ENCODE assay signal across 9 cellular contexts in the genomic region with DNA sequence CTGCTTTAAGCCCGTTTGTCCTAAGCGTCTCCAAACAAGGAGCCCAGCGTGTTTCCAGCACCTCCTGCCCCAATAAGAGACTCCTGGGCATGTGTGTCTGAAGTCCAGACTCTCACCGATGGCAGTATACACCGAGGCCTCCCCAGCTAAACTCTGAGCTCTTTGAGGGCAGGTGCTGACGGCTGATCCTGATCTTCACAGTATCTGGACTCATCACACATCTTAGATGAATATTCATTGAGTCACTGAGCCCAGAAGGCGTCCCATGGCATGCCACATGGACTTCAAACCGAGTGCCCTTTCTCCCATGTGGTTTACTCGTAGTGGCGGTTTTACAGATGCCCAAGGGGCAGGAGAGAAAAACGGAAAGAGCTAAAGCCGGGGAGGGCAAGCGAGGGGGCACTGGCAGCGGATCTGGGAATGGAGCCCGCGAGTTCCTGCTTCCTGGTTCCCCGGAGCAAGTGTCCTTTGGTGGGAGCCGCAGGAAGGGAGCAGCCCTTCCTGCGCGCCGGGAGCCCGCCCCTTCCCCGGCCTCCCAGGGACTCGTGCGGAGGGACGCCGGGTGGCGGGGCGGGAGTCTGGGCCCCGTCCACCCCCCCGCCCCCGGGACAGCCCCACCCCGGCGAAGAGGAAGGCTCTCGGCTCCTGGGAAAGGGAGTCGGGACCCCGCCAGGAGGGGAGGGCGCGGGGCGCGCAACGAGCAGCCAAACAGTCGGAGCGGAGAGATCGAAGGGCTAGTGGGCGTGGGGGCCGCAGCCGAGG. TPM values are rescaled to one million over a fixed set of nuclear protein-coding genes. Genes with fewer than 3 reads are reported as not detected.
DNase-seq lines count a peak whose midpoint lies in the region; ATAC-seq, FAIRE-seq and TF ChIP-seq lines count a peak whose summit lies in the region.
"Had no signal": no experiment of that assay in that cellular context is flagged by ENCODE, and none has a peak within 500 bp of the region (broad histone marks: within the 10 kb centered on the region; RNA-seq: fewer than 3 reads in every experiment).

No MANE protein-coding gene starts in this region.

- intact Hi-C loops in pancreas (cut with DNase I), result no loop called here

- peak overlapping the region; percentile 98 for H3K27ac Mint-ChIP-seq in WTC11

- H3K4me1 ChIP-seq in MM.1S (ENCODE audit: low read length) (no peaks in the 10 kb centered on the region), pancreas (peaks cover 0 to 25% (median 7%) of the 10 kb centered on the region in 3 donors)

- no peaks in the 10 kb centered on the region for H3K9me2 ChIP-seq in MM.1S (replicated peaks; ENCODE audit: insufficient read depth, low read length)

- peak overlapping the region; percentile 31; the same call in 1 of the 2 replicates for H3K4me2 ChIP-seq in MM.1S (ENCODE audit: low read depth, low read length)

- peak overlapping the region; percentile 91 for H3K4me3 Mint-ChIP-seq in WTC11

- peaks cover 45% of the 10 kb centered on the region for H3K4me1 Mint-ChIP-seq in WTC11

- no peaks in the 10 kb centered on the region; the same call in 1 of the 2 replicates for H3K27me3 Mint-ChIP-seq in WTC11 (ENCODE audit: low read depth)

- H3K27ac ChIP-seq in MM.1S (ENCODE audit: low read length), result no peak overlapping the region
- peak overlapping the region; percentile 47 to 87 (median 78) for H3K27ac ChIP-seq in pancreas

- CTCF ChIA-PET in WTC11 (lab: Charles Lee), result interaction anchor here (0.6 to 2.0 kb wide), 9 partner anchors 9 to 112 kb away, joined by 3 to 6 read pairs (median 4); a partner anchor contains a TSS

- H3K9me3 ChIP-seq in MM.1S (replicated peaks; ENCODE audit: insufficient read depth, low read length), result no peaks in the 10 kb centered on the region
- H3K9me3 ChIP-seq in pancreas, result no peaks in the 10 kb centered on the region

- 0 out of 2 replicates have a peak, but pooled peaks cover 4% of the 10 kb centered on the region for H3K79me2 ChIP-seq in MM.1S (ENCODE audit: low read length)

- peak overlapping the region; percentile 38 for H3K4me3 ChIP-seq in MM.1S (ENCODE audit: low read length)
- peak overlapping the region; percentile 22 to 70 (median 50) for H3K4me3 ChIP-seq in pancreas

- TF ChIP-seq CTCF in MM.1S (IDR thresholded peaks at IDR 0.05; ENCODE audit: low read length), result no peak
- no peak for TF ChIP-seq CTCF in WTC11 (IDR thresholded peaks at IDR 0.05)
- TF ChIP-seq CTCF in pancreas (IDR thresholded peaks at IDR 0.05), result no peak

- ATAC-seq in WTC11 (peak; percentile 2), pancreas (peak; percentile 76 to 86 (median 80)), HG02884 (IDR thresholded peaks at IDR 0.05; ENCODE audit: unreplicated experiment) (no peak)
- ATAC-seq in activated CD4-positive, CD25-positive, alpha-beta regulatory T cell treated with anti-CD3 and anti-CD28 coated beads, Interleukin-2, amount 50 U/mL, for 24 hours, result no peak

- FAIRE-seq in pancreas (lab: Jason Lieb, UNC), result no peak
- FAIRE-seq: frontal cortex had no signal

- no peaks in the 10 kb centered on the region for H3K9me3 Mint-ChIP-seq in WTC11

- DNase-seq in NCI-H524 (lab: John Stamatoyannopoulos, UW), result peak; percentile 39 to 67
- DNase-seq in NCI-H524 treated with DMSO at 0.1 percent for 48 hours (lab: John Stamatoyannopoulos, UW), result no peak
- peak; percentile 19 for DNase-seq in MM.1S
- no peak for DNase-seq in WTC11 (ENCODE audit: low spot score)
- peak; percentile 22 for DNase-seq in germinal center (ENCODE audit: low spot score)
- DNase-seq in pancreas, result peak; percentile 77 to 86 (median 82)

- H3K27me3 ChIP-seq in MM.1S (replicated peaks; ENCODE audit: insufficient read depth, low read length) (peaks cover 7% of the 10 kb centered on the region), pancreas (no peaks in the 10 kb centered on the region)

- no peaks in the 10 kb centered on the region for H3K36me3 Mint-ChIP-seq in WTC11

- no peaks in the 10 kb centered on the region for H3F3A ChIP-seq in MM.1S (ENCODE audit: insufficient read depth, low read length)

- no peaks in the 10 kb centered on the region for H4K20me1 ChIP-seq in MM.1S (ENCODE audit: insufficient read depth, low read length)

- no peaks in the 10 kb centered on the region for H3K36me3 ChIP-seq in MM.1S (replicated peaks; ENCODE audit: insufficient read depth, low read length)
- H3K36me3 ChIP-seq in pancreas, result no peaks in the 10 kb centered on the region

- H3K9ac ChIP-seq in MM.1S (ENCODE audit: low read length), result no peak overlapping the region

- POLR2A ChIA-PET in WTC11 (lab: Charles Lee), result interaction anchor here (0.8 to 1.0 kb wide), 2 partner anchors 9 to 74 kb away, joined by 3 read pairs; no protein-coding TSS in a partner anchor

- peak overlapping the region; percentile 78 for H2AFZ ChIP-seq in MM.1S (ENCODE audit: low read length)

- WGBS in pancreas, 2 donors, result 1% methylated on average over 24 to 48 of the region's 48 CpGs

TF ChIP-seq in WTC11, 78 proteins besides CTCF, POLR2A, EP300 and RAD21:
- TF ChIP-seq ZNF423 (CRISPR knock-in tag; IDR thresholded peaks at IDR 0.05) (0 out of 2 replicates have a peak, but pooled peaks have one; percentile 26), SMAD3 (CRISPR knock-in tag; IDR thresholded peaks at IDR 0.05; ENCODE audit: borderline replicate concordance) (no peak), ETV6 (CRISPR knock-in tag; IDR thresholded peaks at IDR 0.05) (peak; percentile 49; the same call in 1 of the 2 replicates), ELF4 (CRISPR knock-in tag; IDR thresholded peaks at IDR 0.05; ENCODE audit: low read depth) (no peak)
- TF ChIP-seq, protein P1, sequence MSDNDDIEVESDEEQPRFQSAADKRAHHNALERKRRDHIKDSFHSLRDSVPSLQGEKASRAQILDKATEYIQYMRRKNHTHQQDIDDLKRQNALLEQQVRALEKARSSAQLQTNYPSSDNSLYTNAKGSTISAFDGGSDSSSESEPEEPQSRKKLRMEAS (CRISPR knock-in tag; IDR thresholded peaks at IDR 0.05), result peak; percentile 68; the same call in 1 of the 2 replicates
- TF ChIP-seq, protein P2, sequence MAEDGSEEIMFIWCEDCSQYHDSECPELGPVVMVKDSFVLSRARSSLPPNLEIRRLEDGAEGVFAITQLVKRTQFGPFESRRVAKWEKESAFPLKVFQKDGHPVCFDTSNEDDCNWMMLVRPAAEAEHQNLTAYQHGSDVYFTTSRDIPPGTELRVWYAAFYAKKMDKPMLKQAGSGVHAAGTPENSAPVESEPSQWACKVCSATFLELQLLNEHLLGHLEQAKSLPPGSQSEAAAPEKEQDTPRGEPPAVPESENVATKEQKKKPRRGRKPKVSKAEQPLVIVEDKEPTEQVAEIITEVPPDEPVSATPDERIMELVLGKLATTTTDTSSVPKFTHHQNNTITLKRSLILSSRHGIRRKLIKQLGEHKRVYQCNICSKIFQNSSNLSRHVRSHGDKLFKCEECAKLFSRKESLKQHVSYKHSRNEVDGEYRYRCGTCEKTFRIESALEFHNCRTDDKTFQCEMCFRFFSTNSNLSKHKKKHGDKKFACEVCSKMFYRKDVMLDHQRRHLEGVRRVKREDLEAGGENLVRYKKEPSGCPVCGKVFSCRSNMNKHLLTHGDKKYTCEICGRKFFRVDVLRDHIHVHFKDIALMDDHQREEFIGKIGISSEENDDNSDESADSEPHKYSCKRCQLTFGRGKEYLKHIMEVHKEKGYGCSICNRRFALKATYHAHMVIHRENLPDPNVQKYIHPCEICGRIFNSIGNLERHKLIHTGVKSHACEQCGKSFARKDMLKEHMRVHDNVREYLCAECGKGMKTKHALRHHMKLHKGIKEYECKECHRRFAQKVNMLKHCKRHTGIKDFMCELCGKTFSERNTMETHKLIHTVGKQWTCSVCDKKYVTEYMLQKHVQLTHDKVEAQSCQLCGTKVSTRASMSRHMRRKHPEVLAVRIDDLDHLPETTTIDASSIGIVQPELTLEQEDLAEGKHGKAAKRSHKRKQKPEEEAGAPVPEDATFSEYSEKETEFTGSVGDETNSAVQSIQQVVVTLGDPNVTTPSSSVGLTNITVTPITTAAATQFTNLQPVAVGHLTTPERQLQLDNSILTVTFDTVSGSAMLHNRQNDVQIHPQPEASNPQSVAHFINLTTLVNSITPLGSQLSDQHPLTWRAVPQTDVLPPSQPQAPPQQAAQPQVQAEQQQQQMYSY (CRISPR knock-in tag; IDR thresholded peaks at IDR 0.05), result peak; percentile 87
- TF ChIP-seq, protein P3, sequence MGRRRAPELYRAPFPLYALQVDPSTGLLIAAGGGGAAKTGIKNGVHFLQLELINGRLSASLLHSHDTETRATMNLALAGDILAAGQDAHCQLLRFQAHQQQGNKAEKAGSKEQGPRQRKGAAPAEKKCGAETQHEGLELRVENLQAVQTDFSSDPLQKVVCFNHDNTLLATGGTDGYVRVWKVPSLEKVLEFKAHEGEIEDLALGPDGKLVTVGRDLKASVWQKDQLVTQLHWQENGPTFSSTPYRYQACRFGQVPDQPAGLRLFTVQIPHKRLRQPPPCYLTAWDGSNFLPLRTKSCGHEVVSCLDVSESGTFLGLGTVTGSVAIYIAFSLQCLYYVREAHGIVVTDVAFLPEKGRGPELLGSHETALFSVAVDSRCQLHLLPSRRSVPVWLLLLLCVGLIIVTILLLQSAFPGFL (CRISPR knock-in tag; IDR thresholded peaks at IDR 0.05; ENCODE audit: borderline replicate concordance), result no peak

RNA-seq across cellular contexts. Expression of a gene that starts 0.6 kb away (rescaled TPM):
- 75.8 to 96.8 TPM (median 78.2 TPM) in 3 replicates for total RNA-seq in WTC11 (2021)
- total RNA-seq in pancreas, result 10 to 100 TPM; 22.6 to 43.8 (median 31.0) TPM
- 10 to 100 TPM; 17.4 to 30.3 TPM for polyA plus RNA-seq in pancreas

Comparison
In these comparisons a context has a peak if more than half of its experiments do, and no peak if none do; other contexts are left out.
1. DNase-seq: peak in NCI-H524 (2 of 2), MM.1S (single experiment), germinal center (single experiment) and pancreas (6 of 6); none in NCI-H524 treated with DMSO at 0.1 percent for 48 hours (single experiment) and WTC11 (single experiment).
2. ATAC-seq: peak in WTC11 (single experiment) and pancreas (4 of 4); none in HG02884 (single experiment) and activated CD4-positive, CD25-positive, alpha-beta regulatory T cell treated with anti-CD3 and anti-CD28 coated beads, Interleukin-2, amount 50 U/mL, for 24 hours (0 of 2).